In the genomic region with DNA sequence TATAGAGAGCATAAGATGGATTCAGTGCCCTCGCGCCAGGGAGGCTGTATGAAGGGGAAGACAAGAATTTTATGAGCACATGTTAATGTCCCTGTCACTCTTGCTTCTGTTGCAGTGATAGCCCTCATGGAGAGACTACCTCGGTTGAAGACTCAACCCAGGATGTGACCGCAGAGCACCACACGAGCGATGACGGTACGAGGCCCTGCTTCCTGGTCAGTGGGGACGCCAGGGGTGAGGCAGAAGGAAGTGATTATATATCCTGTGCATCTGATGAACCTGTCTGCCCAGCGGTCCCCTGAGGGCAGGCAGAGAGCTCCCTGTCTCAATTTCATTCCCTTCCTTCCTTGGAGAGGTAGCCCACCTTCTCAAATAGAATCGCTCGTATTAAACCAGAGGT, we compare ENCODE assay signal across 26 cellular contexts.
"Had no signal": no experiment of that assay in that cellular context is flagged by ENCODE, and none has a peak within 500 bp of the region (broad histone marks: within the 10 kb centered on the region; RNA-seq: fewer than 3 reads in every experiment).

No MANE protein-coding gene starts in this region.

- H3K27ac Mint-ChIP-seq: activated CD4-positive, alpha-beta memory T cell treated with anti-CD3 and anti-CD28 coated beads for 36 hours; activated CD4-positive, alpha-beta T cell treated with anti-CD3 and anti-CD28 coated beads for 36 hours; activated CD4-positive, alpha-beta T cell treated with anti-CD3 and anti-CD28 coated beads, Interleukin-2, amount 10 ng/mL, durations not matched to agents 24 days and 14 days; activated CD8-positive, alpha-beta memory T cell treated with anti-CD3 and anti-CD28 coated beads, Interleukin-2, amount 10 ng/mL, durations not matched to agents 7 days and 5 days; activated CD8-positive, alpha-beta T cell treated with anti-CD3 and anti-CD28 coated beads, Interleukin-2, amount 10 ng/mL, durations not matched to agents 7 days and 5 days; activated naive CD4-positive, alpha-beta T cell treated with anti-CD3 and anti-CD28 coated beads, Interleukin-2, amount 10 ng/mL, durations not matched to agents 7 days and 5 days; effector memory CD8-positive, alpha-beta T cell had no signal

- H3K4me1 Mint-ChIP-seq: activated CD4-positive, alpha-beta T cell treated with anti-CD3 and anti-CD28 coated beads for 36 hours; activated CD8-positive, alpha-beta memory T cell treated with anti-CD3 and anti-CD28 coated beads, Interleukin-2, amount 10 ng/mL, durations not matched to agents 7 days and 5 days; activated naive CD4-positive, alpha-beta T cell treated with anti-CD3 and anti-CD28 coated beads, Interleukin-2, amount 10 ng/mL, durations not matched to agents 7 days and 5 days had no signal

- DNase-seq: activated CD4-positive, alpha-beta memory T cell treated with anti-CD3 and anti-CD28 coated beads for 36 hours; activated CD4-positive, alpha-beta T cell treated with anti-CD3 and anti-CD28 coated beads for 36 hours; activated CD4-positive, alpha-beta T cell treated with anti-CD3 and anti-CD28 coated beads, Interleukin-2, amount 10 ng/mL, durations not matched to agents 24 days and 14 days; activated CD4-positive, CD25-positive, alpha-beta regulatory T cell; activated CD4-positive, CD25-positive, alpha-beta regulatory T cell treated with anti-CD3 and anti-CD28 coated beads, Interleukin-2, amount 50 U/mL, for 72 hours; activated CD8-positive, alpha-beta memory T cell treated with anti-CD3 and anti-CD28 coated beads, Interleukin-2, amount 10 ng/mL, durations not matched to agents 7 days and 5 days; activated CD8-positive, alpha-beta memory T cell treated with anti-CD3 and anti-CD28 coated beads, Interleukin-2, amount 50 U/mL, for 4 hours; activated CD8-positive, alpha-beta T cell treated with anti-CD3 and anti-CD28 coated beads, Interleukin-2, amount 10 ng/mL, durations not matched to agents 7 days and 5 days; activated gamma-delta T cell; activated naive CD4-positive, alpha-beta T cell; activated naive CD4-positive, alpha-beta T cell treated with anti-CD3 and anti-CD28 coated beads, Interleukin-2, amount 10 ng/mL, durations not matched to agents 7 days and 5 days; activated T-cell treated with anti-CD3 and anti-CD28 coated beads, Interleukin-2, amount 50 U/mL, for 1 hour; activated T-cell treated with anti-CD3 and anti-CD28 coated beads, Interleukin-2, amount 50 U/mL, for 48 hours; amniotic stem cell; anterior cingulate cortex; body of pancreas; caudate nucleus; cortex of kidney; effector CD4-positive, alpha-beta T cell; effector memory CD8-positive, alpha-beta T cell; T-helper 2 cell had no signal

- H3K27me3 ChIP-seq: body of pancreas, esophagus muscularis mucosa had no signal

- H3K9me3 ChIP-seq: body of pancreas, esophagus muscularis mucosa had no signal

- FAIRE-seq: colon, frontal cortex had no signal

- H3K27me3 Mint-ChIP-seq: activated CD4-positive, alpha-beta memory T cell treated with anti-CD3 and anti-CD28 coated beads for 36 hours; activated CD4-positive, alpha-beta T cell treated with anti-CD3 and anti-CD28 coated beads for 36 hours; activated CD4-positive, alpha-beta T cell treated with anti-CD3 and anti-CD28 coated beads, Interleukin-2, amount 10 ng/mL, durations not matched to agents 24 days and 14 days; activated CD8-positive, alpha-beta memory T cell treated with anti-CD3 and anti-CD28 coated beads, Interleukin-2, amount 10 ng/mL, durations not matched to agents 7 days and 5 days; activated naive CD4-positive, alpha-beta T cell treated with anti-CD3 and anti-CD28 coated beads, Interleukin-2, amount 10 ng/mL, durations not matched to agents 7 days and 5 days; effector memory CD8-positive, alpha-beta T cell had no signal

- H3K4me3 ChIP-seq: body of pancreas, esophagus muscularis mucosa had no signal

- H3K27ac ChIP-seq: body of pancreas, esophagus muscularis mucosa had no signal

- H3K4me3 Mint-ChIP-seq: activated CD4-positive, alpha-beta memory T cell treated with anti-CD3 and anti-CD28 coated beads for 36 hours; activated CD4-positive, alpha-beta T cell treated with anti-CD3 and anti-CD28 coated beads for 36 hours; activated CD4-positive, alpha-beta T cell treated with anti-CD3 and anti-CD28 coated beads, Interleukin-2, amount 10 ng/mL, durations not matched to agents 24 days and 14 days; activated CD8-positive, alpha-beta memory T cell treated with anti-CD3 and anti-CD28 coated beads, Interleukin-2, amount 10 ng/mL, durations not matched to agents 7 days and 5 days; activated CD8-positive, alpha-beta T cell treated with anti-CD3 and anti-CD28 coated beads, Interleukin-2, amount 10 ng/mL, durations not matched to agents 7 days and 5 days; activated naive CD4-positive, alpha-beta T cell treated with anti-CD3 and anti-CD28 coated beads, Interleukin-2, amount 10 ng/mL, durations not matched to agents 7 days and 5 days; activated T-helper 1 cell treated with anti-CD3 and anti-CD28 coated beads, Interleukin-12 subunit alpha, Interleukin-12 subunit beta, Interleukin-2, Interleukin-4 antibody, amounts not matched to agents 30 ng/mL and 10 ng/mL and 1 ng/mL, durations not matched to agents 14 hours and 24 hours and 36 hours; effector memory CD8-positive, alpha-beta T cell had no signal

- H3K36me3 Mint-ChIP-seq: activated naive CD4-positive, alpha-beta T cell treated with anti-CD3 and anti-CD28 coated beads, Interleukin-2, amount 50 U/mL, for 72 hours had no signal

- H3K9me3 Mint-ChIP-seq: activated CD4-positive, alpha-beta memory T cell treated with anti-CD3 and anti-CD28 coated beads for 36 hours; activated CD4-positive, alpha-beta T cell treated with anti-CD3 and anti-CD28 coated beads, Interleukin-2, amount 10 ng/mL, durations not matched to agents 24 days and 14 days; activated naive CD4-positive, alpha-beta T cell treated with anti-CD3 and anti-CD28 coated beads, Interleukin-2, amount 10 ng/mL, durations not matched to agents 7 days and 5 days; activated naive CD4-positive, alpha-beta T cell treated with anti-CD3 and anti-CD28 coated beads, Interleukin-2, amount 50 U/mL, for 72 hours; activated T-helper 1 cell treated with anti-CD3 and anti-CD28 coated beads, Interleukin-12 subunit alpha, Interleukin-12 subunit beta, Interleukin-2, Interleukin-4 antibody, amounts not matched to agents 30 ng/mL and 10 ng/mL and 1 ng/mL, durations not matched to agents 14 hours and 24 hours and 36 hours; effector memory CD8-positive, alpha-beta T cell had no signal
